In the genomic region with DNA sequence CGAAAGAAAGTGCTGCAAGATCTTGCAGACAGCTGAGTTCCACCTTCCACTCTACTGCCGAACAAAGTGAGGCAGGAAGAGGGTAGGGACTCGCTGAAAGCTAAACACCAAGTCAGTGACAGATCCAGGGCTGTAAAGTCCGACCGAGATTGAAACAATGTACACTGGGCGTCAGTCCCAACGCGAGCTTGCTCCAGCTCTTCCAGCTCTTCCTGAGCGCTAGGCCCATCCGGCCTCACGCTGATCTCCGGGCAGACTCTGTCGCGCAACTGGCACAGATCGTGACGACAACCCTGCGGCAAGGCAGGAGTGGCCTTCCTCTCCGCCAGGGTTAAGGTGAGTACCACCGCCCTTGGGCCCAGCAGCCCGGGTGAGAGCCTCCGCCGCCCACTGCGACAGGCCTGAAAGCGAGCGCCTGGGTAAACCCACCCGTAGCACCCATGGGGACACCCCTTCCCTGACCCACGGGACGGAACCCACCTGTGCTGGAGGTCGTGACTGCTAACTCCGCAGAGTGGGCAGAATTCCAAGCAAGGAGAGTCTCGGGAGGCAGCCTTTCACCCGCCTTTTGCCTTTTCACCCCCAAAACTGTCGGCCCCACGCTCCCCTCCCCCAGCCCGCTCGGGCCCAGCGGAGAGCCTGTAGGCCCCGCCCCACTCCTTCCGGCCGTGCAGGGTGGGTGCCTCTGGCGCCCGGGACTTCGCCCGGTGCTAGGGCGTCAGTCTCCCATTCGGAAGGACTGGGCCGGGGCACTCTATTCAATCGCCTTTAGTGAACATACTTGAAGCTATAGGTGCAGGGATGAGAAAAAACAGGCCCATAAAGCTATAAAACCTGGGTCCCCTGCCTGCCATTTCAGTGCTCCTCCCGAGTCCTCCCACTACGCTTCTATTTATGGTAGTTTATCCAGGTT, we compare ENCODE assay signal across 9 cellular contexts. TPM values are rescaled to one million over a fixed set of nuclear protein-coding genes. Genes with fewer than 3 reads are reported as not detected.
DNase-seq lines count a peak whose midpoint lies in the region; ATAC-seq, FAIRE-seq and TF ChIP-seq lines count a peak whose summit lies in the region.
"Had no signal": no experiment of that assay in that cellular context is flagged by ENCODE, and none has a peak within 500 bp of the region (broad histone marks: within the 10 kb centered on the region; RNA-seq: fewer than 3 reads in every experiment).

Gene SPRY3, plus strand, starts transcription at position 275 of the 913 bp plus-strand sequence.
Gene TMLHE, minus strand, starts transcription at position 641 of the 913 bp plus-strand sequence. CDS start 67,676 bp downstream, outside the sequence.

- H2AFZ ChIP-seq in keratinocyte (ENCODE audit: control insufficient read depth, low read length): peak within 1 kb of the TSS; percentile 94

- WGBS in spleen, 5 donors: 1 to 32% (median 5%) methylated on average over 24 to 50 of the region's 50 CpGs

- no peak for FAIRE-seq in keratinocyte (lab: Jason Lieb, UNC)
- FAIRE-seq: G401.6 had no signal

- H4K20me1 ChIP-seq in keratinocyte (ENCODE audit: control insufficient read depth, extremely low read depth, insufficient read depth, low read length): no peaks in the 10 kb centered on the region

- TF ChIP-seq CTCF in keratinocyte (optimal IDR thresholded peaks at IDR 0.05 in 1 of 3, IDR thresholded peaks at IDR 0.05 in 1 of 3, conservative IDR thresholded peaks at IDR 0.05 in 1 of 3; ENCODE audit: extremely low read depth in 1 of 3, insufficient read depth in 2 of 3, low read length in 3 of 3) (no peak), spleen (IDR thresholded peaks at IDR 0.05 in 8 of 11, conservative IDR thresholded peaks at IDR 0.05 in 3 of 11) (no peak)

- H3K4me3 ChIP-seq in keratinocyte (ENCODE audit: control insufficient read depth in 2 of 3, extremely low read depth in 1 of 3, insufficient read depth in 2 of 3, low read depth in 1 of 3, low read length in 3 of 3): peak within 1 kb of the TSS; percentile 58 to 86 (median 62)
- peak within 1 kb of the TSS; percentile 45 to 74 (median 55) for H3K4me3 ChIP-seq in spleen

- H3K36me3 ChIP-seq in keratinocyte (ENCODE audit: control insufficient read depth in 2 of 2, extremely low read depth in 1 of 2, insufficient read depth in 2 of 2, low read length in 2 of 2): no peaks in the 10 kb centered on the region
- no peaks in the 10 kb centered on the region for H3K36me3 ChIP-seq in spleen

- peak within 1 kb of the TSS; percentile 86 for H3K9ac ChIP-seq in keratinocyte (ENCODE audit: control insufficient read depth, extremely low read depth, insufficient read depth, low read length)

- peaks cover 6% of the 10 kb centered on the region for H3K79me2 ChIP-seq in keratinocyte (ENCODE audit: control insufficient read depth, insufficient read depth, low read length)

- ATAC-seq in HG02981 (IDR thresholded peaks at IDR 0.05; ENCODE audit: unreplicated experiment): peak; percentile 86
- ATAC-seq in activated CD4-positive, CD25-positive, alpha-beta regulatory T cell treated with anti-CD3 and anti-CD28 coated beads, Interleukin-2, amount 50 U/mL, for 24 hours: peak; percentile 92 to 94

- H3K27ac ChIP-seq in keratinocyte (ENCODE audit: control insufficient read depth, insufficient read depth, low read length) (peak within 1 kb of the TSS; percentile 81), spleen (peak within 1 kb of the TSS; percentile 83 to 96 (median 94))

- DNase-seq in SIG-M5 treated with dmso at 0.1 percent for 504 hours (lab: John Stamatoyannopoulos, UW; ENCODE audit: unreplicated experiment): peak; percentile 75
- no peak for DNase-seq in SIG-M5 (lab: John Stamatoyannopoulos, UW)
- DNase-seq in NCI-H2171 (lab: John Stamatoyannopoulos, UW): peak; percentile 51
- peak; percentile 47 for DNase-seq in central memory CD4-positive, alpha-beta T cell
- no peak for DNase-seq in keratinocyte (ENCODE audit: low read depth, low spot score)
- peak; percentile 93 for DNase-seq in spleen

- H3K9me3 ChIP-seq in keratinocyte (ENCODE audit: control insufficient read depth, low read depth, low read length): no peaks in the 10 kb centered on the region
- peaks cover 0 to 5% (median 0%) of the 10 kb centered on the region in 8 donors for H3K9me3 ChIP-seq in spleen

- TF ChIP-seq POLR2A in spleen (IDR thresholded peaks at IDR 0.05): no peak

- peak within 1 kb of the TSS; percentile 78 for H3K4me2 ChIP-seq in keratinocyte (ENCODE audit: control insufficient read depth, extremely low read depth, insufficient read depth, low read depth, low read length)

- no peaks in the 10 kb centered on the region for H3K27me3 ChIP-seq in keratinocyte (ENCODE audit: control insufficient read depth, extremely low read depth, insufficient read depth, low read length)
- H3K27me3 ChIP-seq in spleen (replicated peaks in 1 of 7): no peaks in the 10 kb centered on the region

- no peaks in the 10 kb centered on the region for H3K4me1 ChIP-seq in keratinocyte (ENCODE audit: control insufficient read depth, extremely low read depth, insufficient read depth, low read length)
- H3K4me1 ChIP-seq in spleen: peaks cover 0 to 27% (median 6%) of the 10 kb centered on the region in 6 donors

- H3K9me1 ChIP-seq in keratinocyte (ENCODE audit: control insufficient read depth, extremely low read depth, insufficient read depth, low read length): no peaks in the 10 kb centered on the region

- dilution Hi-C loops in keratinocyte (cut with MboI; ENCODE audit: extremely low pct_ligation_motif_present, low sequenced_read_pairs): no loop called here

- intact Hi-C loops in spleen (cut with DNase I; ENCODE audit: low total_unique reads): no loop called here

RNA-seq across cellular contexts. Expression of gene SPRY3, which starts in this region (rescaled TPM):
- 0.24 to 0.49 TPM (median 0.47 TPM) in 3 replicates for polyA plus RNA-seq in keratinocyte
- polyA plus RNA-seq in keratinocyte (2011; ENCODE audit: low read depth): 0.05 TPM
- 0.23 and 0.35 TPM in 2 replicates for polyA plus RNA-seq in keratinocyte (2011; cell fraction: cytosol; rRNA removed)
- 1.1 and 1.2 TPM in 2 replicates for polyA plus RNA-seq in keratinocyte (2011; cell fraction: nucleus; rRNA removed)
- 0.16 and 0.19 TPM in 2 replicates for polyA plus RNA-seq in keratinocyte (2012; ENCODE audit: low replicate concordance)
- polyA minus RNA-seq in keratinocyte: 0.52 to 0.70 TPM (median 0.63 TPM) in 3 replicates
- polyA minus RNA-seq in keratinocyte (2011; cell fraction: cytosol; rRNA and poly(A)+ RNA removed): not detected
- polyA minus RNA-seq in keratinocyte (2011; cell fraction: nucleus; rRNA and poly(A)+ RNA removed): 0.63 and 1.4 TPM in 2 replicates
- 1 to 10 TPM; 1.2 to 3.5 (median 2.9) TPM for total RNA-seq in spleen
- under 1 TPM; 0.17 to 0.39 (median 0.35) TPM for polyA plus RNA-seq in spleen

RNA-seq across cellular contexts. Expression of gene TMLHE, which starts in this region (rescaled TPM):
- polyA plus RNA-seq in keratinocyte (13.1 to 17.8 TPM (median 15.7 TPM) in 3 replicates), spleen (1 to 10 TPM; 5.4 to 7.8 (median 7.0) TPM)
- polyA plus RNA-seq in keratinocyte (2011; ENCODE audit: low read depth): 6.4 TPM
- polyA plus RNA-seq in keratinocyte (2011; cell fraction: cytosol; rRNA removed): 9.1 and 16.4 TPM in 2 replicates
- polyA plus RNA-seq in keratinocyte (2011; cell fraction: nucleus; rRNA removed): 14.0 and 14.6 TPM in 2 replicates
- polyA plus RNA-seq in keratinocyte (2012; ENCODE audit: low replicate concordance): 6.7 and 10.2 TPM in 2 replicates
- polyA minus RNA-seq in keratinocyte: 38.1 to 53.4 TPM (median 43.5 TPM) in 3 replicates
- polyA minus RNA-seq in keratinocyte (2011; cell fraction: cytosol; rRNA and poly(A)+ RNA removed): 22.3 TPM
- polyA minus RNA-seq in keratinocyte (2011; cell fraction: nucleus; rRNA and poly(A)+ RNA removed): 15.6 and 33.7 TPM in 2 replicates
- total RNA-seq in spleen: 10 to 100 TPM; 18.9 to 44.8 (median 29.4) TPM

Comparison
In these comparisons a context has a peak if more than half of its experiments do, and no peak if none do; other contexts are left out.
1. DNase-seq: peak in SIG-M5 treated with dmso at 0.1 percent for 504 hours (single experiment), NCI-H2171 (single experiment), central memory CD4-positive, alpha-beta T cell (single experiment) and spleen (single experiment); none in SIG-M5 (single experiment) and keratinocyte (single experiment).